33 cellular contexts compared by ENCODE assay signal in genomic region chr19:10018219-10018618, GRCh38. TPM values are rescaled to one million over a fixed set of nuclear protein-coding genes. Genes with fewer than 3 reads are reported as not detected.
DNase-seq lines count a peak whose midpoint lies in the region; ATAC-seq, FAIRE-seq and TF ChIP-seq lines count a peak whose summit lies in the region.
"Had no signal": no experiment of that assay in that cellular context is flagged by ENCODE, and none has a peak within 500 bp of the region (broad histone marks: within the 10 kb centered on the region; RNA-seq: fewer than 3 reads in every experiment).

No MANE protein-coding gene starts in this region.

- TF ChIP-seq CTCF in chondrocyte (IDR thresholded peaks at IDR 0.05) = no peak

- FAIRE-seq in RCC 7860 (lab: Jason Lieb, UNC) = no peak
- FAIRE-seq: G401.6, GM18507, H1, pancreas had no signal

- no peak overlapping the region for H3K27ac Mint-ChIP-seq in chondrocyte (ENCODE audit: unreplicated experiment)
- H3K27ac Mint-ChIP-seq: activated B cell treated with CpG ODN at 0.5 μM for 24 hours; activated CD4-positive, alpha-beta memory T cell treated with anti-CD3 and anti-CD28 coated beads for 36 hours; activated naive CD8-positive, alpha-beta T cell; natural killer cell treated with Interleukin-12 subunit alpha and Interleukin-12 subunit beta and Interleukin-15 and Interleukin-18, amount 100 ng/mL, for 72 hours had no signal

- peaks cover 5% of the 10 kb centered on the region for H3K4me1 Mint-ChIP-seq in chondrocyte (ENCODE audit: low read depth)
- H3K4me1 Mint-ChIP-seq: activated B cell treated with CpG ODN at 0.5 μM for 24 hours had no signal

- DNase-seq in A172 (ENCODE audit: low spot score) (peak; percentile 57), ELR (ENCODE audit: low read depth) (peak; percentile 86), RCC 7860 (ENCODE audit: low spot score) (peak; percentile 17), fibroblast of peridontal ligament (ENCODE audit: extremely low read depth) (peak; percentile 47), NCI-H1694 (lab: John Stamatoyannopoulos, UW) (no peak), chondrocyte (ENCODE audit: low spot score) (no peak)
- DNase-seq in central memory CD4-positive, alpha-beta T cell = no peak
- DNase-seq: activated B cell treated with CpG ODN at 0.5 μM for 24 hours; activated CD4-positive, alpha-beta memory T cell treated with anti-CD3 and anti-CD28 coated beads for 36 hours; DMS 273 treated with DMSO at 0.1 percent for 48 hours; effector CD4-positive, alpha-beta T cell; islet precursor cell; NCI-H1092; NCI-H2029 treated with DMSO at 0.1 percent for 48 hours; NCI-H2227 treated with DMSO at 0.1 percent for 48 hours; NCI-H69; pancreas; stimulated activated CD4-positive, alpha-beta T cell treated with anti-CD3 and anti-CD28 coated beads, Interleukin-12 subunit alpha, Interleukin-12 subunit beta, amount 100 ng/mL, for 4 hours; stimulated activated CD4-positive, alpha-beta T cell treated with anti-CD3 and anti-CD28 coated beads, Interleukin-4, amount 100 ng/mL, for 24 hours; stimulated activated naive CD4-positive, alpha-beta T cell; SW 1271; T1000 had no signal

- H3K9me3 Mint-ChIP-seq in chondrocyte (ENCODE audit: low read depth) = no peaks in the 10 kb centered on the region
- H3K9me3 Mint-ChIP-seq: activated B cell treated with CpG ODN at 0.5 μM for 24 hours; activated CD4-positive, alpha-beta memory T cell treated with anti-CD3 and anti-CD28 coated beads for 36 hours; natural killer cell treated with Interleukin-12 subunit alpha and Interleukin-12 subunit beta and Interleukin-15 and Interleukin-18, amount 100 ng/mL, for 72 hours had no signal

- no peak for ATAC-seq in HG03159 (IDR thresholded peaks at IDR 0.05; ENCODE audit: unreplicated experiment)
- ATAC-seq: natural killer cell treated with Interleukin-12 subunit alpha and Interleukin-12 subunit beta and Interleukin-15 and Interleukin-18, amount 100 ng/mL, for 72 hours; pancreas; Right ventricle myocardium inferior had no signal

- no peaks in the 10 kb centered on the region for H3K36me3 Mint-ChIP-seq in chondrocyte (ENCODE audit: low read depth)
- H3K36me3 Mint-ChIP-seq: activated CD4-positive, alpha-beta memory T cell treated with anti-CD3 and anti-CD28 coated beads for 36 hours; activated naive CD8-positive, alpha-beta T cell; natural killer cell treated with Interleukin-12 subunit alpha and Interleukin-12 subunit beta and Interleukin-15 and Interleukin-18, amount 100 ng/mL, for 72 hours had no signal

- no peak overlapping the region for H3K4me3 Mint-ChIP-seq in chondrocyte (ENCODE audit: unreplicated experiment)
- H3K4me3 Mint-ChIP-seq: activated B cell treated with CpG ODN at 0.5 μM for 24 hours; activated CD4-positive, alpha-beta memory T cell treated with anti-CD3 and anti-CD28 coated beads for 36 hours; activated naive CD8-positive, alpha-beta T cell; natural killer cell treated with Interleukin-12 subunit alpha and Interleukin-12 subunit beta and Interleukin-15 and Interleukin-18, amount 100 ng/mL, for 72 hours had no signal

- H3K27me3 Mint-ChIP-seq in chondrocyte (ENCODE audit: low read depth) = peaks cover 6% of the 10 kb centered on the region

RNA-seq across cellular contexts. Expression of gene RDH8, which starts 4.9 kb away (rescaled TPM):
- not detected in 2 replicates for total RNA-seq in A172 (2014; rRNA removed; shearing (Covaris generic))
- not detected in 3 replicates for total RNA-seq in chondrocyte
- total RNA-seq: A673; activated B cell treated with CpG ODN at 0.5 μM for 24 hours; activated CD4-positive, alpha-beta memory T cell treated with anti-CD3 and anti-CD28 coated beads for 36 hours; H1; lower leg skin; natural killer cell treated with Interleukin-12 subunit alpha and Interleukin-12 subunit beta and Interleukin-15 and Interleukin-18, amount 100 ng/mL, for 72 hours; pancreas; right atrium auricular region; Right ventricle myocardium inferior; vagina had no signal

RNA-seq across cellular contexts. Expression of gene COL5A3, which starts 7.9 kb away (rescaled TPM):
- 0.02 and 0.22 TPM in 2 replicates for total RNA-seq in A172 (2014; rRNA removed; shearing (Covaris generic))
- 24.8 to 65.9 TPM (median 63.6 TPM) in 3 replicates for total RNA-seq in chondrocyte
- total RNA-seq: activated B cell treated with CpG ODN at 0.5 μM for 24 hours; natural killer cell treated with Interleukin-12 subunit alpha and Interleukin-12 subunit beta and Interleukin-15 and Interleukin-18, amount 100 ng/mL, for 72 hours had no signal

Comparison
In these comparisons a context has a peak if more than half of its experiments do, and no peak if none do; other contexts are left out.
1. DNase-seq: peak in A172 (single experiment), ELR (single experiment), RCC 7860 (single experiment) and fibroblast of peridontal ligament (single experiment); none in NCI-H1694 (single experiment), chondrocyte (single experiment) and central memory CD4-positive, alpha-beta T cell (single experiment).
2. RNA of gene COL5A3, which starts 7.9 kb away (total RNA-seq): 24.8 to 65.9 TPM in chondrocyte; 0.02 to 0.22 TPM in A172; every median in the first group is over 10 times any median in the second.